Comparison of ENCODE assay signal across 8 cellular contexts in genomic region chr1:228102791-228103620, GRCh38. TPM values are rescaled to one million over a fixed set of nuclear protein-coding genes. Genes with fewer than 3 reads are reported as not detected.
DNase-seq lines count a peak whose midpoint lies in the region; ATAC-seq and TF ChIP-seq lines count a peak whose summit lies in the region.

Gene C1orf35 (minus strand): TSS chr1:228103325. CDS start chr1:228103227, 98 bp downstream.

- peaks cover 43% of the 10 kb centered on the region for H3K36me3 ChIP-seq in PC-3 (ENCODE audit: low read depth, low read length)
- H3K36me3 ChIP-seq in mucosa of descending colon (ENCODE audit: low read depth): no peaks in the 10 kb centered on the region

- no peaks in the 10 kb centered on the region for H3K27me3 ChIP-seq in PC-3 (ENCODE audit: low read length)

- H3K27ac ChIP-seq in PC-3 (ENCODE audit: low read length) (peak within 1 kb of the TSS; percentile 42), epithelial cell of prostate (peak within 1 kb of the TSS; percentile 71)

- peaks cover 27% of the 10 kb centered on the region for H3K4me1 ChIP-seq in PC-3 (ENCODE audit: insufficient read depth, low read length)
- peaks cover 23% of the 10 kb centered on the region for H3K4me1 ChIP-seq in mucosa of descending colon (ENCODE audit: low read depth)

- peak within 1 kb of the TSS; percentile 77 for H3K4me3 ChIP-seq in Jurkat, Clone E6-1 (ENCODE audit: low read length)
- H3K4me3 ChIP-seq in PC-3 (ENCODE audit: low read length) (peak within 1 kb of the TSS; percentile 79), mucosa of descending colon (peak within 1 kb of the TSS; percentile 79)

- peak within 1 kb of the TSS; percentile 89 for H3K4me2 ChIP-seq in PC-3 (ENCODE audit: low read length)

- H3K9me3 ChIP-seq in PC-3 (ENCODE audit: low read length) (no peaks in the 10 kb centered on the region), mucosa of descending colon (no peaks in the 10 kb centered on the region)

- H3K9me2 ChIP-seq in PC-3 (replicated peaks; ENCODE audit: low read length): no peaks in the 10 kb centered on the region

- intact Hi-C loops in PC-3 (cut with micrococcal nuclease): loop anchor here (1.0 to 10.0 kb wide), 3 partner anchors 20 to 538 kb away; partner anchors contain the start of genes ARF1 and ZNF678
- intact Hi-C loops in mucosa of descending colon (cut with DNase I, micrococcal nuclease): no loop called here

- CTCF ChIA-PET in PC-3 (lab: Charles Lee): no interaction called here

- peak within 1 kb of the TSS; percentile 93 for H2AFZ ChIP-seq in PC-3 (ENCODE audit: low read length)

- ATAC-seq in GM21717 (IDR thresholded peaks at IDR 0.05; ENCODE audit: unreplicated experiment) (peak; percentile 57), PC-3 (peak; percentile 71), mucosa of descending colon (peak; percentile 88)

- peaks cover 61% of the 10 kb centered on the region for H3K79me2 ChIP-seq in PC-3 (ENCODE audit: low read length)

- peaks cover 14% of the 10 kb centered on the region for H3F3A ChIP-seq in PC-3 (ENCODE audit: low read length, unreplicated experiment)

- H3K9ac ChIP-seq in PC-3 (ENCODE audit: low read length): peak within 1 kb of the TSS; percentile 91

- DNase-seq in DMS153 treated with DMSO at 0.1 percent for 48 hours (lab: John Stamatoyannopoulos, UW; ENCODE audit: unreplicated experiment) (peak; percentile 89), PC-3 (peak; percentile 100), activated T-cell treated with anti-CD3 and anti-CD28 coated beads for 4 hours (peak; percentile 92), epithelial cell of prostate (ENCODE audit: low read depth, low spot score) (no peak), mucosa of descending colon (peak; percentile 94 to 97 (median 97))
- peak; percentile 87 for DNase-seq in Jurkat, Clone E6-1 (ENCODE audit: low read depth, low spot score)
- DNase-seq in stimulated activated CD8-positive, alpha-beta memory T cell treated with anti-CD3 and anti-CD28 coated beads, Interleukin-4, amount 100 ng/mL, for 24 hours (ENCODE audit: low read depth): peak; percentile 96

- POLR2A ChIA-PET in PC-3 (lab: Charles Lee; ENCODE audit: unreplicated experiment): no interaction called here

- H4K20me1 ChIP-seq in PC-3 (ENCODE audit: low read length): peaks cover 28% of the 10 kb centered on the region

- BruUV-seq in PC-3 (replicated peaks; lab: Mats Ljungman, UMichigan): no TSS peak

- TF ChIP-seq CTCF in PC-3 (conservative IDR thresholded peaks at IDR 0.05; ENCODE audit: low read depth, low read length): no peak
- TF ChIP-seq CTCF in mucosa of descending colon (IDR thresholded peaks at IDR 0.05): no peak

RNA-seq across cellular contexts. Expression of gene C1orf35, which starts in this region (rescaled TPM):
- polyA plus RNA-seq in Jurkat, Clone E6-1 (2012; ENCODE audit: insufficient read depth, insufficient read length): 43.3 TPM
- total RNA-seq in PC-3 (2014; rRNA removed) (63.3 and 93.0 TPM in 2 replicates), mucosa of descending colon (10 to 100 TPM; 10.6 to 15.7 (median 13.9) TPM)
